ENCODE assay signal across 9 cellular contexts in the genomic region with DNA sequence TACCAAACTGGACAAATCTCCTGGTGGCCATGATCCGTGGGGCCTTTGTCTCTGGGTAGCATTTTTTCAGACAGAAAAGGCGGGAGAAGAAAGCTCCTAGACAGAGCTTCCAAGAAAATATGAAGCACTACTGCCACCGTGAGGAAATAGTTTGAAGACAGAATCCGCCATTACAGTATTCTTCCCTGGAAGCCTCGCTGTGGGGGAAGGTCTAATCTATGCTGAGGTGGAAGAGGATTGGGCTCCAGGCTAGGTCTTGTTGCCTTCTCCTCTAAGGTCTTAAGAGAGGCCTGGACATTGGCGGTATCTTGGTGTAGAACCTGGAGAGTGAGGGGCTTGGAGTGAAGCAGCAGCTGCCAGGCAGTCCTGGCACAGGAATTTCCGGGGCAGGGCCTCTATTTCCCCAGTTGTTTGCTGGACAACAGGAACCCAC.
DNase-seq lines count a peak whose midpoint lies in the region; ATAC-seq, FAIRE-seq and TF ChIP-seq lines count a peak whose summit lies in the region.
"Had no signal": no experiment of that assay in that cellular context is flagged by ENCODE, and none has a peak within 500 bp of the region (broad histone marks: within the 10 kb centered on the region; RNA-seq: fewer than 3 reads in every experiment).

No MANE protein-coding gene starts in this region.

- H3K27ac Mint-ChIP-seq in stimulated activated effector memory CD8-positive, alpha-beta T cell treated with anti-CD3 and anti-CD28 coated beads, Interleukin-12 subunit alpha, Interleukin-12 subunit beta, amount 100 ng/mL, for 72 hours, result no peak overlapping the region

- no peaks in the 10 kb centered on the region for H3K27me3 ChIP-seq in keratinocyte (ENCODE audit: control insufficient read depth, extremely low read depth, insufficient read depth, low read length)
- no peaks in the 10 kb centered on the region for H3K27me3 ChIP-seq in prostate gland (replicated peaks; ENCODE audit: insufficient read depth)

- peak; percentile 45 for ATAC-seq in GM19351 (IDR thresholded peaks at IDR 0.05; ENCODE audit: unreplicated experiment)
- no peak for ATAC-seq in stimulated activated effector memory CD8-positive, alpha-beta T cell treated with anti-CD3 and anti-CD28 coated beads, Interleukin-12 subunit alpha, Interleukin-12 subunit beta, amount 100 ng/mL, for 72 hours

- H3K4me1 Mint-ChIP-seq in stimulated activated effector memory CD8-positive, alpha-beta T cell treated with anti-CD3 and anti-CD28 coated beads, Interleukin-12 subunit alpha, Interleukin-12 subunit beta, amount 100 ng/mL, for 72 hours, result no peaks in the 10 kb centered on the region

- H3K4me3 ChIP-seq in keratinocyte (ENCODE audit: control insufficient read depth in 2 of 3, extremely low read depth in 1 of 3, insufficient read depth in 2 of 3, low read depth in 1 of 3, low read length in 3 of 3), result peak overlapping the region in 1 of 3 experiments; percentile 17
- H3K4me3 ChIP-seq in prostate gland, result no peak overlapping the region

- H3K4me1 ChIP-seq in keratinocyte (ENCODE audit: control insufficient read depth, extremely low read depth, insufficient read depth, low read length) (no peaks in the 10 kb centered on the region), prostate gland (replicated peaks) (no peaks in the 10 kb centered on the region)

- TF ChIP-seq CTCF in AG09319 (IDR thresholded peaks at IDR 0.05; ENCODE audit: low read depth, low read length) (peak; percentile 37), keratinocyte (optimal IDR thresholded peaks at IDR 0.05 in 1 of 3, IDR thresholded peaks at IDR 0.05 in 1 of 3, conservative IDR thresholded peaks at IDR 0.05 in 1 of 3; ENCODE audit: extremely low read depth in 1 of 3, insufficient read depth in 2 of 3, low read length in 3 of 3) (peak in 2 of 3 experiments; percentile 38 to 41), prostate gland (IDR thresholded peaks at IDR 0.05) (no peak)

- in situ Hi-C loops in SK-MEL-5 (cut with HindIII; ENCODE audit: low pct_unique_long_range_greater_than_20kb, low sequenced_read_pairs), result no loop called here

- H3K9me3 Mint-ChIP-seq in stimulated activated effector memory CD8-positive, alpha-beta T cell treated with anti-CD3 and anti-CD28 coated beads, Interleukin-12 subunit alpha, Interleukin-12 subunit beta, amount 100 ng/mL, for 72 hours, result no peaks in the 10 kb centered on the region

- no peaks in the 10 kb centered on the region for H4K20me1 ChIP-seq in keratinocyte (ENCODE audit: control insufficient read depth, extremely low read depth, insufficient read depth, low read length)

- no peaks in the 10 kb centered on the region for H3K36me3 Mint-ChIP-seq in stimulated activated effector memory CD8-positive, alpha-beta T cell treated with anti-CD3 and anti-CD28 coated beads, Interleukin-12 subunit alpha, Interleukin-12 subunit beta, amount 100 ng/mL, for 72 hours

- no peak overlapping the region for H3K4me3 Mint-ChIP-seq in stimulated activated effector memory CD8-positive, alpha-beta T cell treated with anti-CD3 and anti-CD28 coated beads, Interleukin-12 subunit alpha, Interleukin-12 subunit beta, amount 100 ng/mL, for 72 hours

- dilution Hi-C loops in keratinocyte (cut with MboI; ENCODE audit: extremely low pct_ligation_motif_present, low sequenced_read_pairs), result no loop called here

- H3K9me1 ChIP-seq in keratinocyte (ENCODE audit: control insufficient read depth, extremely low read depth, insufficient read depth, low read length), result no peaks in the 10 kb centered on the region

- intact Hi-C loops in prostate gland (cut with DNase I), result no loop called here

- no peaks in the 10 kb centered on the region for H3K36me3 ChIP-seq in keratinocyte (ENCODE audit: control insufficient read depth in 2 of 2, extremely low read depth in 1 of 2, insufficient read depth in 2 of 2, low read length in 2 of 2)
- H3K36me3 ChIP-seq in prostate gland, result no peaks in the 10 kb centered on the region

- no peaks in the 10 kb centered on the region for H3K9me3 ChIP-seq in keratinocyte (ENCODE audit: control insufficient read depth, low read depth, low read length)
- H3K9me3 ChIP-seq in prostate gland, result no peaks in the 10 kb centered on the region

- H3K9ac ChIP-seq in keratinocyte (ENCODE audit: control insufficient read depth, extremely low read depth, insufficient read depth, low read length), result no peak overlapping the region

- peak; percentile 9 for FAIRE-seq in keratinocyte (lab: Jason Lieb, UNC)
- FAIRE-seq: GM18507 had no signal

- no peak overlapping the region for H3K27ac ChIP-seq in keratinocyte (ENCODE audit: control insufficient read depth, insufficient read depth, low read length)
- no peak overlapping the region for H3K27ac ChIP-seq in prostate gland

- peak overlapping the region; percentile 72 for H2AFZ ChIP-seq in keratinocyte (ENCODE audit: control insufficient read depth, low read length)

- H3K4me2 ChIP-seq in keratinocyte (ENCODE audit: control insufficient read depth, extremely low read depth, insufficient read depth, low read depth, low read length), result peak overlapping the region; percentile 66

- no peak for TF ChIP-seq POLR2A in prostate gland (IDR thresholded peaks at IDR 0.05)

- H3K79me2 ChIP-seq in keratinocyte (ENCODE audit: control insufficient read depth, insufficient read depth, low read length), result no peaks in the 10 kb centered on the region

- DNase-seq in AG09319 (ENCODE audit: extremely low read depth, low read depth) (no peak), SK-MEL-5 (ENCODE audit: low read depth, low spot score) (peak; percentile 90), keratinocyte (ENCODE audit: low read depth, low spot score) (no peak), prostate gland (ENCODE audit: low spot score) (no peak), NCI-H524 treated with DMSO at 0.1 percent for 48 hours (lab: John Stamatoyannopoulos, UW) (no peak), NCI-H526 (lab: John Stamatoyannopoulos, UW) (no peak)
- no peak for DNase-seq in stimulated activated effector memory CD8-positive, alpha-beta T cell treated with anti-CD3 and anti-CD28 coated beads, Interleukin-12 subunit alpha, Interleukin-12 subunit beta, amount 100 ng/mL, for 72 hours (ENCODE audit: low spot score in 2 of 2)

- 92% methylated on average over 6 of the region's 7 CpGs for WGBS in prostate gland

Comparison
In these comparisons a context has a peak if more than half of its experiments do, and no peak if none do; other contexts are left out.
1. CTCF ChIP-seq: peak in AG09319 (single experiment) and keratinocyte (2 of 3); none in prostate gland (0 of 4).